34 cellular contexts compared by ENCODE assay signal in the genomic region with DNA sequence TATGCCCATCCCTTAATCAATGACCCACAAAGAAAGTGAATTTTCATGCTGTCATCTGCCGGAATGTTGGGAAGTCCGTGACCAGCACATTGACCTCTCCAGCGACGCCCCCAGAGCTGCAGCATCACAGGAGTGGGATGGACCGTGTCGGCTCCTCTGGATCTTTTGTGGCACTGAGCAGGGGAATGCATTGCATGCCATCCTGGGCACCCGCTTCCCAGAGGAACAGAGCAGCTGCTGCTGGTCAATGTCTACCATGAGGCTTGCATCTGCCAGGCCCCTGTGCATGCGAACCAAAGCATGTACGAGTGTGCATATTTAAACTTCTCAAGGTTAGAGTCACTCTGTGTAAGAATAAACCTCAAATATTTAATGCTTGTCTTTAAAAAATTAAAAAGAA.
"Had no signal": no experiment of that assay in that cellular context is flagged by ENCODE, and none has a peak within 500 bp of the region (broad histone marks: within the 10 kb centered on the region; RNA-seq: fewer than 3 reads in every experiment).

No MANE protein-coding gene starts in this region.

- H3K27me3 ChIP-seq: brain microvascular endothelial cell, Peyer's patch had no signal

- H3K36me3 ChIP-seq: brain microvascular endothelial cell, Peyer's patch had no signal

- H3K9me3 Mint-ChIP-seq: activated CD4-positive, alpha-beta memory T cell treated with anti-CD3 and anti-CD28 coated beads, Interleukin-2, amount 10 ng/mL, durations not matched to agents 7 days and 5 days; activated naive CD8-positive, alpha-beta T cell treated with anti-CD3 and anti-CD28 coated beads for 36 hours had no signal

- H3K4me3 ChIP-seq: Peyer's patch, SK-N-MC had no signal

- H3K27ac ChIP-seq: brain microvascular endothelial cell, Peyer's patch, SK-N-MC had no signal

- H3K36me3 Mint-ChIP-seq: activated CD8-positive, alpha-beta memory T cell treated with anti-CD3 and anti-CD28 coated beads, Interleukin-2, amount 10 ng/mL, durations not matched to agents 7 days and 5 days; activated naive CD8-positive, alpha-beta T cell treated with anti-CD3 and anti-CD28 coated beads for 36 hours had no signal

- H3K27ac Mint-ChIP-seq: activated CD4-positive, alpha-beta memory T cell treated with anti-CD3 and anti-CD28 coated beads, Interleukin-2, amount 10 ng/mL, durations not matched to agents 7 days and 5 days; activated CD8-positive, alpha-beta memory T cell treated with anti-CD3 and anti-CD28 coated beads, Interleukin-2, amount 10 ng/mL, durations not matched to agents 7 days and 5 days; activated naive CD8-positive, alpha-beta T cell treated with anti-CD3 and anti-CD28 coated beads for 36 hours had no signal

- H3K9me3 ChIP-seq: Peyer's patch had no signal

- ATAC-seq: activated CD8-positive, alpha-beta memory T cell treated with anti-CD3 and anti-CD28 coated beads, Interleukin-2, amount 10 ng/mL, durations not matched to agents 7 days and 5 days; PC-3; Right ventricle myocardium inferior had no signal

- H3K4me3 Mint-ChIP-seq: activated CD4-positive, alpha-beta memory T cell treated with anti-CD3 and anti-CD28 coated beads, Interleukin-2, amount 10 ng/mL, durations not matched to agents 7 days and 5 days; activated CD8-positive, alpha-beta memory T cell treated with anti-CD3 and anti-CD28 coated beads, Interleukin-2, amount 10 ng/mL, durations not matched to agents 7 days and 5 days; activated naive CD8-positive, alpha-beta T cell treated with anti-CD3 and anti-CD28 coated beads for 36 hours had no signal

- DNase-seq: activated CD4-positive, alpha-beta memory T cell treated with anti-CD3 and anti-CD28 coated beads, Interleukin-2, amount 10 ng/mL, durations not matched to agents 7 days and 5 days; activated CD4-positive, alpha-beta T cell treated with anti-CD3 and anti-CD28 coated beads, Interleukin-2, amount 50 U/mL, for 1 hour; activated CD8-positive, alpha-beta memory T cell treated with anti-CD3 and anti-CD28 coated beads for 24 hours; activated CD8-positive, alpha-beta memory T cell treated with anti-CD3 and anti-CD28 coated beads, Interleukin-2, amount 10 ng/mL, durations not matched to agents 7 days and 5 days; activated CD8-positive, alpha-beta memory T cell treated with anti-CD3 and anti-CD28 coated beads, Interleukin-2, amount 50 U/mL, for 48 hours; activated effector memory CD4-positive, alpha-beta T cell treated with anti-CD3 and anti-CD28 coated beads, Interleukin-2, amount 50 U/mL, for 16 hours; activated naive CD4-positive, alpha-beta T cell; activated naive CD4-positive, alpha-beta T cell treated with anti-CD3 and anti-CD28 coated beads, Interleukin-2, amount 50 U/mL, for 16 hours; activated naive CD8-positive, alpha-beta T cell treated with anti-CD3 and anti-CD28 coated beads for 36 hours; activated T-cell treated with anti-CD3 and anti-CD28 coated beads, Interleukin-2, amount 50 U/mL, for 48 hours; amniotic stem cell; aorta; brain microvascular endothelial cell; Kasumi-1; KG1; MM.1S; MV-4-11; NCI-H1092; NCI-H1436 treated with DMSO at 0.1 percent for 48 hours; NCI-H1694 treated with DMSO at 0.1 percent for 48 hours; NCI-H2029; NCI-H2107; NCI-H2171; NCI-H510A; NCI-H526; NCI-H748 treated with DMSO at 0.1 percent for 48 hours; NK-92 treated with Interleukin-12 subunit alpha and Interleukin-12 subunit beta, amount 100 ng/mL, for 24 hours; PC-3; Peyer's patch; RPMI8226; SIG-M5; T1000 had no signal
